19 cellular contexts compared by ENCODE assay signal in the genomic region with DNA sequence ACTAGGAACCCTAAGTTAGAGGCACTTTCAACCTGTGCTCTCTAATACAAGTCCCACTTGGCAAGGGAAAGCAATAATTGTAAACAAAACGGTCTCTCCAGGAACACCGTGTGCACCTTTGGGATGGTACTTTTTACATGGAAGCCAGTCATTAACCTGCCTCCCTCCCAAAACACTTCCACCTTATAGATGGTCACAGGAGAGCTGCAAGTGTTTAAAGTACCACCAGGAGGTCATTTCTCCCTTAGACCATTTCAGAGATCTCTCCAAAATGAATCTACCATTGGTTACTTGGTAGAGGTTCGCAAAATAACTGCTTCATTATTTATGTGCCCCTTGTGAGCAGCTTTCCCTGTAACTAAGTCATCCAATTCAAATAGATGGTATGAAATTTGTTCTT.
"Had no signal": no experiment of that assay in that cellular context is flagged by ENCODE, and none has a peak within 500 bp of the region (broad histone marks: within the 10 kb centered on the region; RNA-seq: fewer than 3 reads in every experiment).

No MANE protein-coding gene starts in this region.

- H3K9ac ChIP-seq: neural progenitor cell had no signal

- H3K4me1 Mint-ChIP-seq: naive B cell, T-helper 17 cell had no signal

- ATAC-seq: activated CD8-positive, alpha-beta T cell treated with anti-CD3 and anti-CD28 coated beads for 36 hours; gastrocnemius medialis; heart left ventricle; left colon; sciatic nerve; stimulated activated naive CD8-positive, alpha-beta T cell treated with anti-CD3 and anti-CD28 coated beads, Interleukin-15, Interleukin-2, amounts not matched to agents 100 U/mL and 50 U/mL, for 24 hours; T-helper 17 cell had no signal

- DNase-seq: activated CD4-positive, alpha-beta T cell treated with anti-CD3 and anti-CD28 coated beads for 48 hours; activated CD8-positive, alpha-beta T cell treated with anti-CD3 and anti-CD28 coated beads for 36 hours; activated gamma-delta T cell treated with Interleukin-2 at 50 U/mL for 16 hours; amniotic stem cell; effector memory CD4-positive, alpha-beta T cell; gastrocnemius medialis; heart left ventricle; left colon; naive B cell; ovary; stimulated activated naive CD8-positive, alpha-beta T cell treated with anti-CD3 and anti-CD28 coated beads, Interleukin-15, Interleukin-2, amounts not matched to agents 100 U/mL and 50 U/mL, for 24 hours; T-helper 17 cell; trophoblast cell had no signal

- H3K27me3 Mint-ChIP-seq: activated CD8-positive, alpha-beta T cell treated with anti-CD3 and anti-CD28 coated beads for 36 hours; activated naive CD8-positive, alpha-beta T cell; dendritic cell treated with granulocyte-macrophage colony-stimulating factor and Interleukin-4, amounts not matched to agents 40 ng/mL and 50 ng/mL, for 4 days; naive B cell; T-helper 17 cell had no signal

- H3K27me3 ChIP-seq: gastrocnemius medialis, heart left ventricle, neural progenitor cell, ovary had no signal

- H3K4me3 ChIP-seq: gastrocnemius medialis, heart left ventricle, neural progenitor cell, ovary had no signal

- H3K4me2 ChIP-seq: neural progenitor cell had no signal

- H3K4me3 Mint-ChIP-seq: activated CD8-positive, alpha-beta T cell treated with anti-CD3 and anti-CD28 coated beads for 36 hours; activated naive CD8-positive, alpha-beta T cell; dendritic cell treated with granulocyte-macrophage colony-stimulating factor and Interleukin-4, amounts not matched to agents 40 ng/mL and 50 ng/mL, for 4 days; naive B cell; neural progenitor cell; T-helper 17 cell had no signal

- H3K27ac Mint-ChIP-seq: activated CD8-positive, alpha-beta T cell treated with anti-CD3 and anti-CD28 coated beads for 36 hours; activated naive CD8-positive, alpha-beta T cell; dendritic cell treated with granulocyte-macrophage colony-stimulating factor and Interleukin-4, amounts not matched to agents 40 ng/mL and 50 ng/mL, for 4 days; neural progenitor cell; T-helper 17 cell had no signal

- H3K9me3 ChIP-seq: gastrocnemius medialis, heart left ventricle, ovary had no signal

- FAIRE-seq: islet of Langerhans had no signal

- H2AFZ ChIP-seq: neural progenitor cell had no signal

- H3K9me3 Mint-ChIP-seq: activated CD8-positive, alpha-beta T cell treated with anti-CD3 and anti-CD28 coated beads for 36 hours had no signal

- H3K27ac ChIP-seq: epithelial cell of prostate, gastrocnemius medialis, heart left ventricle, neural progenitor cell, ovary had no signal

- H3K4me1 ChIP-seq: gastrocnemius medialis, heart left ventricle, neural progenitor cell had no signal

- H3K36me3 Mint-ChIP-seq: activated naive CD8-positive, alpha-beta T cell; naive B cell; neural progenitor cell had no signal

- H3K36me3 ChIP-seq: gastrocnemius medialis, heart left ventricle, neural progenitor cell, ovary had no signal
